In genomic region chr7:134602921-134603394, GRCh38 we compare ENCODE assay signal across 1 cellular context.
TF ChIP-seq lines count a peak whose summit lies in the region.

No MANE protein-coding gene starts in this region.

TF ChIP-seq in GM23338, 12 proteins besides CTCF, POLR2A, EP300 and RAD21 (continued from another document):
- no peak for TF ChIP-seq POLR2AphosphoS5 (IDR thresholded peaks at IDR 0.05; ENCODE audit: low read depth)
- TF ChIP-seq ZNF462 (CRISPR knock-in tag; IDR thresholded peaks at IDR 0.05), result no peak
- no peak for TF ChIP-seq ETS1 (IDR thresholded peaks at IDR 0.05)
TF ChIP-seq in GM23338: peak in this region for 0.
